7 cellular contexts compared by ENCODE assay signal in genomic region chr1:61423643-61424042, GRCh38.
"Had no signal": no experiment of that assay in that cellular context is flagged by ENCODE, and none has a peak within 500 bp of the region (broad histone marks: within the 10 kb centered on the region; RNA-seq: fewer than 3 reads in every experiment).

No MANE protein-coding gene starts in this region.

- H2AFZ ChIP-seq: GM23338 had no signal

- H3K4me2 ChIP-seq: GM23338 had no signal

- ATAC-seq: GM23338, HepG2 had no signal

- H3K27ac ChIP-seq: HL-60 had no signal

- H3K4me3 ChIP-seq: GM23338 had no signal

- DNase-seq: H9, HCEC 1CT had no signal

- FAIRE-seq: H1, H54, HepG2 had no signal
